Comparison of ENCODE assay signal across 1 cellular context in the genomic region with DNA sequence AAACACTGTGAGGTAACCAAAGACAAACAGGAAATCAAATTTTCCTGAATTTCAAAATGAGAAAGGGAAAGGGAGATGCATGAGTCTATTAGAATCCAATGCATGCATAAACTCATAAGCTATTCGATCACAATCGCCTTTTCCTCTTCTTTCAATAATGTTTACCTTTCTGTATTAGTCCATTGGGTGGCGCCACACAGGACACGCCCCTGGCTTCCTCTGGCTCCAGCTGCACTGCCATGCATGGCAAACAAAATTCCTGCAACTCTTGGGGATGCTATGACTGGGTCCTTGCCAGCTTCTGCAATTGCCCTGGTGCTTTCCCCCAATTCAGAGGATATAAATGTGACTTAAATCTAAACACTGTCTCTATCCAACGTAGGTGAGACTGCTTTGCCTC.
TF ChIP-seq lines count a peak whose summit lies in the region.

No MANE protein-coding gene starts in this region.

TF ChIP-seq in HCT116, 20 proteins besides CTCF, POLR2A, EP300 and RAD21 (continued from another document):
- TF ChIP-seq, protein P1, sequence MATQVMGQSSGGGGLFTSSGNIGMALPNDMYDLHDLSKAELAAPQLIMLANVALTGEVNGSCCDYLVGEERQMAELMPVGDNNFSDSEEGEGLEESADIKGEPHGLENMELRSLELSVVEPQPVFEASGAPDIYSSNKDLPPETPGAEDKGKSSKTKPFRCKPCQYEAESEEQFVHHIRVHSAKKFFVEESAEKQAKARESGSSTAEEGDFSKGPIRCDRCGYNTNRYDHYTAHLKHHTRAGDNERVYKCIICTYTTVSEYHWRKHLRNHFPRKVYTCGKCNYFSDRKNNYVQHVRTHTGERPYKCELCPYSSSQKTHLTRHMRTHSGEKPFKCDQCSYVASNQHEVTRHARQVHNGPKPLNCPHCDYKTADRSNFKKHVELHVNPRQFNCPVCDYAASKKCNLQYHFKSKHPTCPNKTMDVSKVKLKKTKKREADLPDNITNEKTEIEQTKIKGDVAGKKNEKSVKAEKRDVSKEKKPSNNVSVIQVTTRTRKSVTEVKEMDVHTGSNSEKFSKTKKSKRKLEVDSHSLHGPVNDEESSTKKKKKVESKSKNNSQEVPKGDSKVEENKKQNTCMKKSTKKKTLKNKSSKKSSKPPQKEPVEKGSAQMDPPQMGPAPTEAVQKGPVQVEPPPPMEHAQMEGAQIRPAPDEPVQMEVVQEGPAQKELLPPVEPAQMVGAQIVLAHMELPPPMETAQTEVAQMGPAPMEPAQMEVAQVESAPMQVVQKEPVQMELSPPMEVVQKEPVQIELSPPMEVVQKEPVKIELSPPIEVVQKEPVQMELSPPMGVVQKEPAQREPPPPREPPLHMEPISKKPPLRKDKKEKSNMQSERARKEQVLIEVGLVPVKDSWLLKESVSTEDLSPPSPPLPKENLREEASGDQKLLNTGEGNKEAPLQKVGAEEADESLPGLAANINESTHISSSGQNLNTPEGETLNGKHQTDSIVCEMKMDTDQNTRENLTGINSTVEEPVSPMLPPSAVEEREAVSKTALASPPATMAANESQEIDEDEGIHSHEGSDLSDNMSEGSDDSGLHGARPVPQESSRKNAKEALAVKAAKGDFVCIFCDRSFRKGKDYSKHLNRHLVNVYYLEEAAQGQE (IDR thresholded peaks at IDR 0.05; ENCODE audit: low read depth), result no peak
- TF ChIP-seq SP1 (IDR thresholded peaks at IDR 0.05; ENCODE audit: low read depth) (no peak), EZH2phosphoT487 (IDR thresholded peaks at IDR 0.05; ENCODE audit: borderline replicate concordance) (no peak)
- TF ChIP-seq, protein P2, sequence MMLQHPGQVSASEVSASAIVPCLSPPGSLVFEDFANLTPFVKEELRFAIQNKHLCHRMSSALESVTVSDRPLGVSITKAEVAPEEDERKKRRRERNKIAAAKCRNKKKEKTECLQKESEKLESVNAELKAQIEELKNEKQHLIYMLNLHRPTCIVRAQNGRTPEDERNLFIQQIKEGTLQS (IDR thresholded peaks at IDR 0.05), result no peak
- TF ChIP-seq, protein P3, sequence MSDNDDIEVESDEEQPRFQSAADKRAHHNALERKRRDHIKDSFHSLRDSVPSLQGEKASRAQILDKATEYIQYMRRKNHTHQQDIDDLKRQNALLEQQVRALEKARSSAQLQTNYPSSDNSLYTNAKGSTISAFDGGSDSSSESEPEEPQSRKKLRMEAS (IDR thresholded peaks at IDR 0.05), result no peak
TF ChIP-seq in HCT116: peak in this region for 0.
